24 cellular contexts compared by ENCODE assay signal in genomic region chr9:134777153-134777552, GRCh38.
"Had no signal": no experiment of that assay in that cellular context is flagged by ENCODE, and none has a peak within 500 bp of the region (broad histone marks: within the 10 kb centered on the region; RNA-seq: fewer than 3 reads in every experiment).

No MANE protein-coding gene starts in this region.

- H3K27me3 ChIP-seq: ascending aorta, Peyer's patch had no signal

- ATAC-seq: activated CD8-positive, alpha-beta memory T cell treated with anti-CD3 and anti-CD28 coated beads, Interleukin-2, amount 10 ng/mL, durations not matched to agents 7 days and 5 days; activated naive CD4-positive, alpha-beta T cell treated with anti-CD3 and anti-CD28 coated beads, Interleukin-2, amount 50 U/mL, for 72 hours; activated naive CD8-positive, alpha-beta T cell treated with anti-CD3 and anti-CD28 coated beads, Interleukin-2, amount 50 U/mL, for 24 hours; T-helper 17 cell had no signal

- H3K27me3 Mint-ChIP-seq: activated B cell treated with CpG ODN at 0.5 μM for 24 hours; activated CD4-positive, alpha-beta T cell treated with anti-CD3 and anti-CD28 coated beads, Interleukin-2, amount 10 ng/mL, durations not matched to agents 24 days and 14 days; activated CD8-positive, alpha-beta memory T cell treated with anti-CD3 and anti-CD28 coated beads, Interleukin-2, amount 10 ng/mL, durations not matched to agents 7 days and 5 days; activated naive CD8-positive, alpha-beta T cell treated with anti-CD3 and anti-CD28 coated beads, Interleukin-2, amount 50 U/mL, for 24 hours; activated T-cell treated with anti-CD3 and anti-CD28 coated beads, Interleukin-2, amount 50 U/mL, for 24 hours; brain had no signal

- H3K9me3 Mint-ChIP-seq: activated B cell treated with CpG ODN at 0.5 μM for 24 hours; activated CD4-positive, alpha-beta T cell treated with anti-CD3 and anti-CD28 coated beads, Interleukin-2, amount 10 ng/mL, durations not matched to agents 24 days and 14 days; activated naive CD4-positive, alpha-beta T cell treated with anti-CD3 and anti-CD28 coated beads, Interleukin-2, amount 50 U/mL, for 72 hours; activated naive CD8-positive, alpha-beta T cell treated with anti-CD3 and anti-CD28 coated beads, Interleukin-2, amount 50 U/mL, for 24 hours; activated T-cell treated with anti-CD3 and anti-CD28 coated beads, Interleukin-2, amount 50 U/mL, for 24 hours; brain; central memory CD8-positive, alpha-beta T cell had no signal

- H3K4me1 Mint-ChIP-seq: activated B cell treated with CpG ODN at 0.5 μM for 24 hours; activated CD4-positive, alpha-beta T cell treated with anti-CD3 and anti-CD28 coated beads, Interleukin-2, amount 10 ng/mL, durations not matched to agents 24 days and 14 days; activated CD8-positive, alpha-beta memory T cell treated with anti-CD3 and anti-CD28 coated beads, Interleukin-2, amount 10 ng/mL, durations not matched to agents 7 days and 5 days; activated naive CD8-positive, alpha-beta T cell treated with anti-CD3 and anti-CD28 coated beads, Interleukin-2, amount 50 U/mL, for 24 hours; central memory CD8-positive, alpha-beta T cell; T-helper 17 cell had no signal

- DNase-seq: activated B cell treated with CpG ODN at 0.5 μM for 24 hours; activated CD4-positive, alpha-beta T cell treated with anti-CD3 and anti-CD28 coated beads for 1 hour; activated CD4-positive, alpha-beta T cell treated with anti-CD3 and anti-CD28 coated beads, Interleukin-2, amount 10 ng/mL, durations not matched to agents 24 days and 14 days; activated CD4-positive, alpha-beta T cell treated with anti-CD3 and anti-CD28 coated beads, Interleukin-2, amount 50 U/mL, for 48 hours; activated CD8-positive, alpha-beta memory T cell treated with anti-CD3 and anti-CD28 coated beads, Interleukin-2, amount 10 ng/mL, durations not matched to agents 7 days and 5 days; activated effector memory CD4-positive, alpha-beta T cell treated with anti-CD3 and anti-CD28 coated beads, Interleukin-2, amount 50 U/mL, for 16 hours; activated naive CD4-positive, alpha-beta T cell treated with Interleukin-2 at 50 U/mL for 16 hours; activated naive CD8-positive, alpha-beta T cell treated with anti-CD3 and anti-CD28 coated beads, Interleukin-2, amount 50 U/mL, for 24 hours; activated T-cell treated with anti-CD3 and anti-CD28 coated beads, Interleukin-2, amount 50 U/mL, for 24 hours; amniotic stem cell; Kasumi-1; NCI-H1105 treated with DMSO at 0.1 percent for 48 hours; NCI-H1436 treated with DMSO at 0.1 percent for 48 hours; NCI-H187; NCI-H2081; NCI-H524; Peyer's patch; SHP77; T-helper 17 cell; T-helper 9 cell had no signal

- H3K27ac ChIP-seq: ascending aorta, Peyer's patch had no signal

- H3K4me3 ChIP-seq: ascending aorta, Peyer's patch had no signal

- H3K9me3 ChIP-seq: ascending aorta, Peyer's patch had no signal

- H3K27ac Mint-ChIP-seq: activated B cell treated with CpG ODN at 0.5 μM for 24 hours; activated CD4-positive, alpha-beta T cell treated with anti-CD3 and anti-CD28 coated beads, Interleukin-2, amount 10 ng/mL, durations not matched to agents 24 days and 14 days; activated CD8-positive, alpha-beta memory T cell treated with anti-CD3 and anti-CD28 coated beads, Interleukin-2, amount 10 ng/mL, durations not matched to agents 7 days and 5 days; activated naive CD4-positive, alpha-beta T cell treated with anti-CD3 and anti-CD28 coated beads, Interleukin-2, amount 50 U/mL, for 72 hours; activated naive CD8-positive, alpha-beta T cell treated with anti-CD3 and anti-CD28 coated beads, Interleukin-2, amount 50 U/mL, for 24 hours; activated T-cell treated with anti-CD3 and anti-CD28 coated beads, Interleukin-2, amount 50 U/mL, for 24 hours; T-helper 17 cell had no signal

- H3K36me3 Mint-ChIP-seq: activated CD8-positive, alpha-beta memory T cell treated with anti-CD3 and anti-CD28 coated beads, Interleukin-2, amount 10 ng/mL, durations not matched to agents 7 days and 5 days; activated naive CD4-positive, alpha-beta T cell treated with anti-CD3 and anti-CD28 coated beads, Interleukin-2, amount 50 U/mL, for 72 hours; brain had no signal

- H3K4me3 Mint-ChIP-seq: activated B cell treated with CpG ODN at 0.5 μM for 24 hours; activated CD4-positive, alpha-beta T cell treated with anti-CD3 and anti-CD28 coated beads, Interleukin-2, amount 10 ng/mL, durations not matched to agents 24 days and 14 days; activated CD8-positive, alpha-beta memory T cell treated with anti-CD3 and anti-CD28 coated beads, Interleukin-2, amount 10 ng/mL, durations not matched to agents 7 days and 5 days; activated naive CD8-positive, alpha-beta T cell treated with anti-CD3 and anti-CD28 coated beads, Interleukin-2, amount 50 U/mL, for 24 hours; activated T-cell treated with anti-CD3 and anti-CD28 coated beads, Interleukin-2, amount 50 U/mL, for 24 hours; brain; central memory CD8-positive, alpha-beta T cell; T-helper 17 cell had no signal
